9 cellular contexts compared by ENCODE assay signal in the genomic region with DNA sequence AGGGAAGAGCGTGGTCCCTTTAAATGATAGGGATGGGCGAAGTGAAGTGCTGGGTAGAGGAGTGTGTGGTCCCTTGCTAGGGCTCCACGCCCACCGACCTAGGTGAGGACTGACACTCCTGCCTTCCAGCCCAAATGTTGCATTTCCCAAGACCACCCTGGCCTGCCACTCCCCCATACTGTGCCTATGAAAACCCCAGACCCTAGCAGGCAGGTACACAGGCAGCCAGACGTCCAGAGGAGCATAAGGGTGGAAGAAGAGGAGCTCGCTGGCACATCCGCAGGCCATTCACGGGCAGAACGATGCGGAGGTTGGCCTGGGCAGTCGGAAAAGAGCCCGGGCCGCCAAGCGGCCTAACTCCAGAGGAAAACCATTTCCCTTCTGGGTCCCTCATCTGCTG. TPM values are rescaled to one million over a fixed set of nuclear protein-coding genes. Genes with fewer than 3 reads are reported as not detected.
DNase-seq lines count a peak whose midpoint lies in the region; ATAC-seq, FAIRE-seq and TF ChIP-seq lines count a peak whose summit lies in the region.
"Had no signal": no experiment of that assay in that cellular context is flagged by ENCODE, and none has a peak within 500 bp of the region (broad histone marks: within the 10 kb centered on the region; RNA-seq: fewer than 3 reads in every experiment).

No MANE protein-coding gene starts in this region.

- no peak for DNase-seq in cardiac muscle cell (ENCODE audit: low read depth in 1 of 2, low spot score in 1 of 2)
- no peak for DNase-seq in Right ventricle myocardium inferior (ENCODE audit: missing footprints)
- no peak for DNase-seq in HepG2 (ENCODE audit: low spot score)
- DNase-seq in tibial artery, result no peak
- DNase-seq in NCI-H1436 (lab: John Stamatoyannopoulos, UW), result no peak
- DNase-seq in OCI-M2 (lab: John Stamatoyannopoulos, UW; ENCODE audit: unreplicated experiment), result no peak

- peaks cover 39% of the 10 kb centered on the region for H3K4me1 Mint-ChIP-seq in activated naive CD8-positive, alpha-beta T cell (ENCODE audit: low read depth)

- H3K27me3 Mint-ChIP-seq in activated naive CD8-positive, alpha-beta T cell, result peaks cover 3% of the 10 kb centered on the region

- H4K20me1 ChIP-seq in HepG2 (ENCODE audit: insufficient read depth, low read length), result no peaks in the 10 kb centered on the region; the same call in 1 of the 2 replicates

- TF ChIP-seq POLR2A in HepG2 (IDR thresholded peaks at IDR 0.05; ENCODE audit: insufficient read depth in 1 of 2, low read depth in 2 of 2, low read length in 2 of 2), result no peak

- intact Hi-C loops in Right ventricle myocardium inferior (cut with DNase I) (no loop called here), HepG2 (cut with micrococcal nuclease; ENCODE audit: unreplicated experiment) (loop anchor here (10.0 kb wide), 2 partner anchors 98 to 182 kb away; no protein-coding TSS in a partner anchor), tibial artery (cut with DNase I; ENCODE audit: low total_unique reads) (loop anchor here (5.0 to 10.0 kb wide), 2 partner anchors 108 to 1314 kb away; a partner anchor contains a TSS)

- TF ChIP-seq EP300 in HepG2 (IDR thresholded peaks at IDR 0.05; ENCODE audit: low read depth in 2 of 2, low read length in 2 of 2) (no peak), HepG2 (CRISPR knock-in tag; IDR thresholded peaks at IDR 0.05; ENCODE audit: borderline replicate concordance) (no peak)

- FAIRE-seq in HepG2 (lab: Jason Lieb, UNC), result no peak

- BruUV-seq in HepG2 (replicated peaks; lab: Mats Ljungman, UMichigan), result no TSS peak

- H3K27ac ChIP-seq in cardiac muscle cell (no peak overlapping the region), HepG2 (ENCODE audit: extremely low read length, insufficient read depth, low read length) (no peak overlapping the region), tibial artery (no peak overlapping the region)

- H3K4me2 ChIP-seq in HepG2 (ENCODE audit: low read depth, low read length), result peak overlapping the region; percentile 91

- H3K4me1 ChIP-seq in cardiac muscle cell (ENCODE audit: low read depth) (peaks cover 8% of the 10 kb centered on the region), HepG2 (ENCODE audit: insufficient read depth, low read length) (peaks cover 40% of the 10 kb centered on the region), tibial artery (peaks cover 0 to 31% (median 19%) of the 10 kb centered on the region in 4 donors)

- peak overlapping the region; percentile 92 for H2AFZ ChIP-seq in HepG2 (ENCODE audit: low read length)

- H3K9me3 Mint-ChIP-seq in activated naive CD8-positive, alpha-beta T cell (ENCODE audit: low read depth), result no peaks in the 10 kb centered on the region

- TF ChIP-seq CTCF in cardiac muscle cell (IDR thresholded peaks at IDR 0.05; ENCODE audit: low read depth, low read length), result no peak
- TF ChIP-seq CTCF in HepG2 (CRISPR knock-in tag; IDR thresholded peaks at IDR 0.05), result no peak
- no peak for TF ChIP-seq CTCF in tibial artery (IDR thresholded peaks at IDR 0.05)

- H3K4me3 ChIP-seq in cardiac muscle cell, result peak overlapping the region; percentile 83
- H3K4me3 ChIP-seq in HepG2 (replicated peaks in 1 of 3; ENCODE audit: insufficient read depth in 1 of 3, low read depth in 2 of 3, low read length in 3 of 3), result peak overlapping the region in 1 of 3 experiments; percentile 96; a peak in 2 of 6 replicates
- peak overlapping the region; percentile 82 to 92 for H3K4me3 ChIP-seq in tibial artery

- H3K27ac Mint-ChIP-seq in activated naive CD8-positive, alpha-beta T cell, result peak overlapping the region; percentile 97

- peaks cover 38% of the 10 kb centered on the region for H3K79me2 ChIP-seq in HepG2 (ENCODE audit: insufficient read depth, low read length)

- no peak for TF ChIP-seq RAD21 in HepG2 (CRISPR knock-in tag; IDR thresholded peaks at IDR 0.05)

- no peaks in the 10 kb centered on the region for H3K27me3 ChIP-seq in cardiac muscle cell
- no peaks in the 10 kb centered on the region; a peak in 1 of 5 replicates for H3K27me3 ChIP-seq in HepG2 (ENCODE audit: control insufficient read depth in 1 of 2, insufficient read depth in 2 of 2, low read length in 2 of 2)
- no peaks in the 10 kb centered on the region for H3K27me3 ChIP-seq in tibial artery
- H3K27me3 ChIP-seq: adrenal gland had no signal

- H3K36me3 ChIP-seq in cardiac muscle cell (no peaks in the 10 kb centered on the region), HepG2 (replicated peaks in 1 of 2; ENCODE audit: control insufficient read depth in 1 of 2, insufficient read depth in 2 of 2, low read length in 2 of 2) (no peaks in the 10 kb centered on the region), tibial artery (no peaks in the 10 kb centered on the region)
- H3K36me3 ChIP-seq: adrenal gland had no signal

- 97% methylated on average over 13 of the region's 14 CpGs for WGBS in HepG2 (ENCODE audit: low lambda C conversion rate)

- H3K9me3 ChIP-seq in cardiac muscle cell (ENCODE audit: low read depth) (no peaks in the 10 kb centered on the region), HepG2 (ENCODE audit: low read length) (no peaks in the 10 kb centered on the region), tibial artery (no peaks in the 10 kb centered on the region)
- H3K9me3 ChIP-seq: adrenal gland had no signal

- CTCF ChIA-PET in HepG2 (lab: Yijun Ruan, JAX; ENCODE audit: low intra/inter-chr PET ratio, low total read pairs), result no interaction called here

- POLR2A ChIA-PET in HepG2 (lab: Yijun Ruan, JAX), result interaction anchor here (1.2 to 2.5 kb wide), 3 partner anchors 13 to 59 kb away, joined by 4 to 15 read pairs (median 5); a partner anchor contains a TSS

- ATAC-seq in Right ventricle myocardium inferior (no peak), HepG2 (no peak), HG03571 (IDR thresholded peaks at IDR 0.05; ENCODE audit: unreplicated experiment) (no peak)

- peak overlapping the region; percentile 96 for H3K4me3 Mint-ChIP-seq in activated naive CD8-positive, alpha-beta T cell

- in situ Hi-C loops in HepG2 (cut with HindIII; ENCODE audit: extremely low pct_ligation_motif_present, low pct_unique_long_range_greater_than_20kb), result no loop called here

- peaks cover 2% of the 10 kb centered on the region for H3K36me3 Mint-ChIP-seq in activated naive CD8-positive, alpha-beta T cell

- no peak overlapping the region for H3K9ac ChIP-seq in HepG2 (ENCODE audit: insufficient read depth, low read depth, low read length)

TF ChIP-seq in HepG2, 621 proteins besides CTCF, POLR2A, EP300 and RAD21 (continues in another document):
- TF ChIP-seq ZBTB38 (CRISPR knock-in tag; IDR thresholded peaks at IDR 0.05), result 0 out of 2 replicates have a peak, but pooled peaks have one; percentile 65

RNA-seq across cellular contexts. Expression of a gene that starts 0.8 kb away (rescaled TPM):
- total RNA-seq in cardiac muscle cell (20.5 and 29.6 TPM in 2 replicates), Right ventricle myocardium inferior (21.5 TPM), HepG2 (2016; rRNA removed; fragmentation: Illumina TruSeq; extraction: Trizol) (21.8 and 40.0 TPM in 2 replicates)
- polyA plus RNA-seq in cardiac muscle cell (10.4 and 15.0 TPM in 2 replicates), HepG2 (2011; rRNA removed) (6.3 and 8.7 TPM in 2 replicates)
- total RNA-seq in HepG2 (2016; cell fraction: cytosol; rRNA removed; fragmentation: Illumina TruSeq; extraction: Trizol; ENCODE audit: low read depth), result 4.7 and 7.4 TPM in 2 replicates
- total RNA-seq in HepG2 (2016; cell fraction: insoluble cytoplasmic fraction; rRNA removed; fragmentation: Illumina TruSeq; extraction: Trizol), result 20.2 and 39.7 TPM in 2 replicates
- 10.2 and 11.3 TPM in 2 replicates for total RNA-seq in HepG2 (2016; cell fraction: membrane; rRNA removed; fragmentation: Illumina TruSeq; extraction: Trizol)
- 30.0 and 34.6 TPM in 2 replicates for total RNA-seq in HepG2 (2016; cell fraction: nucleus; rRNA removed; fragmentation: Illumina TruSeq; extraction: Trizol)
- polyA plus RNA-seq in HepG2 (2011; cell fraction: cytosol; rRNA removed), result 3.4 and 4.5 TPM in 2 replicates
- polyA plus RNA-seq in HepG2 (2011; cell fraction: nucleus; rRNA removed), result 9.9 and 11.7 TPM in 2 replicates
- polyA plus RNA-seq in HepG2 (2012), result 14.6 and 19.0 TPM in 2 replicates
- polyA plus RNA-seq in HepG2 (2016; cell fraction: cytosol; fragmentation: Illumina TruSeq; extraction: Trizol; ENCODE audit: low read depth), result 0.99 and 1.0 TPM in 2 replicates
- 31.0 and 32.7 TPM in 2 replicates for polyA plus RNA-seq in HepG2 (2016; cell fraction: insoluble cytoplasmic fraction; fragmentation: Illumina TruSeq; extraction: Trizol; ENCODE audit: low read depth)
- polyA plus RNA-seq in HepG2 (2016; cell fraction: membrane; fragmentation: Illumina TruSeq; extraction: Trizol; ENCODE audit: low read depth), result 3.6 and 4.3 TPM in 2 replicates
- 27.7 and 32.1 TPM in 2 replicates for polyA plus RNA-seq in HepG2 (2016; cell fraction: nucleus; fragmentation: Illumina TruSeq; extraction: Trizol; ENCODE audit: insufficient read depth, low read depth)
- polyA minus RNA-seq in HepG2 (2011; rRNA and poly(A)+ RNA removed; ENCODE audit: low replicate concordance), result 10.1 and 36.3 TPM in 2 replicates
- 10.8 and 16.3 TPM in 2 replicates for polyA minus RNA-seq in HepG2 (2011; cell fraction: cytosol; rRNA and poly(A)+ RNA removed)
- polyA minus RNA-seq in HepG2 (2011; cell fraction: nucleus; rRNA and poly(A)+ RNA removed), result 37.1 and 48.5 TPM in 2 replicates

RNA-seq across cellular contexts. Expression of a gene that starts 58.3 kb away (rescaled TPM):
- 30.6 and 38.4 TPM in 2 replicates for total RNA-seq in cardiac muscle cell
- 26.0 and 34.3 TPM in 2 replicates for polyA plus RNA-seq in cardiac muscle cell
- total RNA-seq in Right ventricle myocardium inferior, result 23.2 TPM
- total RNA-seq in HepG2 (2016; rRNA removed; fragmentation: Illumina TruSeq; extraction: Trizol), result 12.0 and 21.7 TPM in 2 replicates
- total RNA-seq in HepG2 (2016; cell fraction: cytosol; rRNA removed; fragmentation: Illumina TruSeq; extraction: Trizol; ENCODE audit: low read depth), result 23.4 and 24.3 TPM in 2 replicates
- total RNA-seq in HepG2 (2016; cell fraction: insoluble cytoplasmic fraction; rRNA removed; fragmentation: Illumina TruSeq; extraction: Trizol), result 14.1 and 22.8 TPM in 2 replicates
- 20.0 and 22.6 TPM in 2 replicates for total RNA-seq in HepG2 (2016; cell fraction: membrane; rRNA removed; fragmentation: Illumina TruSeq; extraction: Trizol)
- total RNA-seq in HepG2 (2016; cell fraction: nucleus; rRNA removed; fragmentation: Illumina TruSeq; extraction: Trizol), result 43.3 and 48.9 TPM in 2 replicates
- 25.7 and 30.6 TPM in 2 replicates for polyA plus RNA-seq in HepG2 (2011; rRNA removed)
- polyA plus RNA-seq in HepG2 (2011; cell fraction: cytosol; rRNA removed), result 4.9 and 5.5 TPM in 2 replicates
- polyA plus RNA-seq in HepG2 (2011; cell fraction: nucleus; rRNA removed), result 102 and 115 TPM in 2 replicates
- 15.7 and 23.2 TPM in 2 replicates for polyA plus RNA-seq in HepG2 (2012)
- polyA plus RNA-seq in HepG2 (2016; cell fraction: cytosol; fragmentation: Illumina TruSeq; extraction: Trizol; ENCODE audit: low read depth), result 1.3 and 1.7 TPM in 2 replicates
- polyA plus RNA-seq in HepG2 (2016; cell fraction: insoluble cytoplasmic fraction; fragmentation: Illumina TruSeq; extraction: Trizol; ENCODE audit: low read depth), result 9.7 and 12.3 TPM in 2 replicates
- 4.0 and 4.7 TPM in 2 replicates for polyA plus RNA-seq in HepG2 (2016; cell fraction: membrane; fragmentation: Illumina TruSeq; extraction: Trizol; ENCODE audit: low read depth)
- polyA plus RNA-seq in HepG2 (2016; cell fraction: nucleus; fragmentation: Illumina TruSeq; extraction: Trizol; ENCODE audit: insufficient read depth, low read depth), result 105 and 125 TPM in 2 replicates
- 7.2 and 8.3 TPM in 2 replicates for polyA minus RNA-seq in HepG2 (2011; rRNA and poly(A)+ RNA removed; ENCODE audit: low replicate concordance)
- polyA minus RNA-seq in HepG2 (2011; cell fraction: cytosol; rRNA and poly(A)+ RNA removed), result 7.0 and 7.4 TPM in 2 replicates
- polyA minus RNA-seq in HepG2 (2011; cell fraction: nucleus; rRNA and poly(A)+ RNA removed), result 66.3 and 86.5 TPM in 2 replicates
